ENCODE assay signal across 14 cellular contexts in genomic region chr13:72507394-72508199, GRCh38.
DNase-seq lines count a peak whose midpoint lies in the region; ATAC-seq, FAIRE-seq and TF ChIP-seq lines count a peak whose summit lies in the region.
"Had no signal": no experiment of that assay in that cellular context is flagged by ENCODE, and none has a peak within 500 bp of the region (broad histone marks: within the 10 kb centered on the region; RNA-seq: fewer than 3 reads in every experiment).

No MANE protein-coding gene starts in this region.

- 0 out of 3 replicates have a peak overlapping the region, but pooled peaks have one; percentile 12 for H3K4me2 ChIP-seq in A549

- no peaks in the 10 kb centered on the region for H3K4me1 ChIP-seq in A549
- no peaks in the 10 kb centered on the region for H3K4me1 ChIP-seq in breast epithelium
- no peaks in the 10 kb centered on the region for H3K4me1 ChIP-seq in right lobe of liver

- H3K4me3 ChIP-seq in A549: no peak overlapping the region
- peak overlapping the region in 2 of 3 donors; percentile 33 to 55 for H3K4me3 ChIP-seq in breast epithelium
- peak overlapping the region; percentile 24 to 45 (median 39) for H3K4me3 ChIP-seq in right lobe of liver

- no peaks in the 10 kb centered on the region for H3K27me3 Mint-ChIP-seq in stimulated activated naive CD8-positive, alpha-beta T cell treated with anti-CD3 and anti-CD28 coated beads, Interleukin-15, amount 100 ng/mL, for 72 hours

- H3K27me3 ChIP-seq in breast epithelium (no peaks in the 10 kb centered on the region), right lobe of liver (no peaks in the 10 kb centered on the region)

- H3K27ac ChIP-seq in A549 (no peak overlapping the region), breast epithelium (no peak overlapping the region), right lobe of liver (no peak overlapping the region)

- TF ChIP-seq EP300 in A549 (IDR thresholded peaks at IDR 0.05): no peak

- no peak for TF ChIP-seq POLR2A in A549 (IDR thresholded peaks at IDR 0.05; ENCODE audit: low read length)
- no peak for TF ChIP-seq POLR2A in breast epithelium (IDR thresholded peaks at IDR 0.05)
- TF ChIP-seq POLR2A in right lobe of liver (IDR thresholded peaks at IDR 0.05): no peak

- TF ChIP-seq CTCF in A549 (IDR thresholded peaks at IDR 0.05) (no peak), breast epithelium (IDR thresholded peaks at IDR 0.05) (no peak), right lobe of liver (IDR thresholded peaks at IDR 0.05) (no peak)

- ATAC-seq in A549 (no peak), right lobe of liver (peak; percentile 77 to 90 (median 84)), GM21423 (IDR thresholded peaks at IDR 0.05; ENCODE audit: unreplicated experiment) (no peak)
- no peak for ATAC-seq in stimulated activated naive CD8-positive, alpha-beta T cell treated with anti-CD3 and anti-CD28 coated beads, Interleukin-15, amount 100 ng/mL, for 72 hours

- no peaks in the 10 kb centered on the region for H3K9me3 ChIP-seq in A549
- H3K9me3 ChIP-seq in breast epithelium: no peaks in the 10 kb centered on the region
- no peaks in the 10 kb centered on the region for H3K9me3 ChIP-seq in right lobe of liver

- no peak overlapping the region for H3K27ac Mint-ChIP-seq in stimulated activated naive CD8-positive, alpha-beta T cell treated with anti-CD3 and anti-CD28 coated beads, Interleukin-15, amount 100 ng/mL, for 72 hours

- intact Hi-C loops in breast epithelium (cut with DNase I; ENCODE audit: low total_unique reads) (no loop called here), right lobe of liver (cut with DNase I) (no loop called here)

- DNase-seq in A549 (ENCODE audit: low read depth in 1 of 2, low spot score in 1 of 2): no peak
- DNase-seq in MV-4-11 (lab: John Stamatoyannopoulos, UW): peak; percentile 44
- DNase-seq in breast epithelium (ENCODE audit: low spot score in 2 of 2): no peak
- DNase-seq in right lobe of liver: no peak
- DNase-seq in islet precursor cell: no peak
- DNase-seq in NCI-H2029 (lab: John Stamatoyannopoulos, UW): no peak
- no peak for DNase-seq in stimulated activated naive CD8-positive, alpha-beta T cell treated with anti-CD3 and anti-CD28 coated beads, Interleukin-15, amount 100 ng/mL, for 72 hours
- DNase-seq: amygdala; NCI-H187; stimulated activated CD4-positive, alpha-beta T cell treated with anti-CD3 and anti-CD28 coated beads, Interleukin-1b, Interleukin-23, amount 100 ng/mL, for 48 hours; stimulated activated naive CD4-positive, alpha-beta T cell treated with Interleukin-2 at 50 U/mL for 16 hours had no signal

- POLR2A ChIA-PET in A549 (lab: Yijun Ruan, JAX): no interaction called here

- WGBS in A549 (ENCODE audit: missing lambda C conversion rate): 7% methylated on average over 9 of the region's 9 CpGs
- 24% methylated on average over 9 of the region's 9 CpGs for WGBS in right lobe of liver (ENCODE audit: insufficient coverage, low coverage, low lambda C conversion rate, missing lambda C conversion rate)

- H3K36me3 ChIP-seq in breast epithelium: no peaks in the 10 kb centered on the region
- no peaks in the 10 kb centered on the region for H3K36me3 ChIP-seq in right lobe of liver

- no peak for TF ChIP-seq RAD21 in A549 (conservative IDR thresholded peaks at IDR 0.05 in 1 of 2, IDR thresholded peaks at IDR 0.05 in 1 of 2)

- FAIRE-seq in A549 (lab: Jason Lieb, UNC): no peak
- FAIRE-seq: G401.6 had no signal

- no peak overlapping the region for H3K4me3 Mint-ChIP-seq in stimulated activated naive CD8-positive, alpha-beta T cell treated with anti-CD3 and anti-CD28 coated beads, Interleukin-15, amount 100 ng/mL, for 72 hours
- H3K4me3 Mint-ChIP-seq: neural crest cell had no signal

- H3K9me3 Mint-ChIP-seq in stimulated activated naive CD8-positive, alpha-beta T cell treated with anti-CD3 and anti-CD28 coated beads, Interleukin-15, amount 100 ng/mL, for 72 hours: no peaks in the 10 kb centered on the region
- H3K9me3 Mint-ChIP-seq: neural crest cell had no signal

- CTCF ChIA-PET in A549 (lab: Yijun Ruan, JAX): no interaction called here

- H3K4me1 Mint-ChIP-seq in stimulated activated naive CD8-positive, alpha-beta T cell treated with anti-CD3 and anti-CD28 coated beads, Interleukin-15, amount 100 ng/mL, for 72 hours: no peaks in the 10 kb centered on the region

TF ChIP-seq in A549, 52 proteins besides CTCF, POLR2A, EP300 and RAD21:
- TF ChIP-seq POLR2AphosphoS2 (conservative IDR thresholded peaks at IDR 0.05; ENCODE audit: low read length): no peak
- no peak for TF ChIP-seq CBX2 (IDR thresholded peaks at IDR 0.05; ENCODE audit: borderline replicate concordance, low read depth)
- TF ChIP-seq KDM5A (IDR thresholded peaks at IDR 0.05): no peak
- no peak for TF ChIP-seq HEYL (CRISPR knock-in tag; IDR thresholded peaks at IDR 0.05)
- TF ChIP-seq NPAS2 (CRISPR knock-in tag; IDR thresholded peaks at IDR 0.05; ENCODE audit: borderline replicate concordance): no peak
- TF ChIP-seq FOSB (CRISPR knock-in tag; IDR thresholded peaks at IDR 0.05): no peak
- no peak for TF ChIP-seq FOSL2 (IDR thresholded peaks at IDR 0.05)
- no peak for TF ChIP-seq FOSL2 (CRISPR knock-in tag; IDR thresholded peaks at IDR 0.05)
- TF ChIP-seq JUNB (IDR thresholded peaks at IDR 0.05): no peak
- no peak for TF ChIP-seq RFX5 (IDR thresholded peaks at IDR 0.05)
- TF ChIP-seq HDAC2 (IDR thresholded peaks at IDR 0.05): no peak
- no peak for TF ChIP-seq NR3C1 (IDR thresholded peaks at IDR 0.05)
- TF ChIP-seq MYC (IDR thresholded peaks at IDR 0.05; ENCODE audit: borderline replicate concordance, low read length): no peak
- TF ChIP-seq, protein P1, sequence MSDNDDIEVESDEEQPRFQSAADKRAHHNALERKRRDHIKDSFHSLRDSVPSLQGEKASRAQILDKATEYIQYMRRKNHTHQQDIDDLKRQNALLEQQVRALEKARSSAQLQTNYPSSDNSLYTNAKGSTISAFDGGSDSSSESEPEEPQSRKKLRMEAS (IDR thresholded peaks at IDR 0.05): no peak
- TF ChIP-seq, protein P2, sequence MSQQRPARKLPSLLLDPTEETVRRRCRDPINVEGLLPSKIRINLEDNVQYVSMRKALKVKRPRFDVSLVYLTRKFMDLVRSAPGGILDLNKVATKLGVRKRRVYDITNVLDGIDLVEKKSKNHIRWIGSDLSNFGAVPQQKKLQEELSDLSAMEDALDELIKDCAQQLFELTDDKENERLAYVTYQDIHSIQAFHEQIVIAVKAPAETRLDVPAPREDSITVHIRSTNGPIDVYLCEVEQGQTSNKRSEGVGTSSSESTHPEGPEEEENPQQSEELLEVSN (IDR thresholded peaks at IDR 0.05; ENCODE audit: borderline replicate concordance, low read depth): no peak
- no peak for TF ChIP-seq ZC3H11A (IDR thresholded peaks at IDR 0.05)
TF ChIP-seq in A549: peak in this region for 0.

Comparison
In these comparisons a context has a peak if more than half of its experiments do, and no peak if none do; other contexts are left out.
1. ATAC-seq: peak in right lobe of liver (4 of 4); none in A549 (0 of 2), GM21423 (single experiment) and stimulated activated naive CD8-positive, alpha-beta T cell treated with anti-CD3 and anti-CD28 coated beads, Interleukin-15, amount 100 ng/mL, for 72 hours (single experiment).